ENCODE assay signal across 14 cellular contexts in the genomic region with DNA sequence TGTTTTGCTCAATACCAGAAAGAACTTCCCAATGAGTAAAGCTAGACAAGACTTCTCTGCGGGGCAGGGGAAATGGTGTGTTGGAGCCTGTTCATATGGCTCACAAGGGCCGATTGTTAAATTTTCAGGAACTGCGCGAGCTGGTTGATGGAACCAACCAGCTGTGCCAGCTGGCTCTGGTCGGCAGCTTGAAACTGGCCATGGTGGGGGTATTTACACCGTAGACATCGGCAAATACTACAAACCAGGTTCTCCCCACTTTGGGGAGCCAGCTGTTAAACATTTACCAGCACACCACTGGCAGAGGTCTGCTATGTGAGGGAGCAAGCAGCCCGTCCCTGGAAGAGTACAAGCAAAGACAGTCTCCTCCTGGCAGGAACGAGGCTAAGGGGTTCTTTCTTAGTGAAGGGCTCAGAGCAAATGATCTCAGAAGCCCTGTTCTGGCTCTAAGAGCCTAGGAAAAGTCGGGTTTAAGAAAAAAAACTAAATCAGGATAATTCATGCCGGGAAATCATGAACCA. TPM values are rescaled to one million over a fixed set of nuclear protein-coding genes. Genes with fewer than 3 reads are reported as not detected.
DNase-seq lines count a peak whose midpoint lies in the region; ATAC-seq and TF ChIP-seq lines count a peak whose summit lies in the region.
"Had no signal": no experiment of that assay in that cellular context is flagged by ENCODE, and none has a peak within 500 bp of the region (broad histone marks: within the 10 kb centered on the region; RNA-seq: fewer than 3 reads in every experiment).

No MANE protein-coding gene starts in this region.

- H2AFZ ChIP-seq in mammary epithelial cell (ENCODE audit: low read depth, low read length): no peak overlapping the region

- H3K27me3 ChIP-seq in breast epithelium: no peaks in the 10 kb centered on the region
- H3K27me3 ChIP-seq in mammary epithelial cell (ENCODE audit: insufficient read depth, low read length): no peaks in the 10 kb centered on the region
- no peaks in the 10 kb centered on the region for H3K27me3 ChIP-seq in ovary

- in situ Hi-C loops in mammary epithelial cell (cut with MboI; ENCODE audit: low sequenced_read_pairs in 2 of 2): loop anchor here in 1 of 2 donors (25.0 kb wide), 1 partner anchor 398 kb away; no protein-coding TSS in a partner anchor

- no peak for DNase-seq in breast epithelium (ENCODE audit: low spot score in 2 of 2)
- no peak for DNase-seq in mammary epithelial cell
- peak in 36 of 51 donors; percentile 25 to 86 (median 62) for DNase-seq in hypothalamus (lab: John Stamatoyannopoulos, UW)
- DNase-seq in ovary: peak in 4 of 5 donors; percentile 1 to 17 (median 9)
- no peak for DNase-seq in activated gamma-delta T cell (lab: John Stamatoyannopoulos, UW)
- no peak for DNase-seq in NCI-H1436 treated with DMSO at 0.1 percent for 48 hours (lab: John Stamatoyannopoulos, UW)
- DNase-seq: COR-L47, cortex of kidney, GOT3, Karpas-422, NCI-H187, NCI-H748 treated with DMSO at 0.1 percent for 48 hours had no signal

- no peaks in the 10 kb centered on the region for H3K36me3 ChIP-seq in breast epithelium
- no peaks in the 10 kb centered on the region for H3K36me3 ChIP-seq in mammary epithelial cell (ENCODE audit: insufficient read depth, low read length)
- no peaks in the 10 kb centered on the region for H3K36me3 ChIP-seq in ovary

- intact Hi-C loops in breast epithelium (cut with DNase I; ENCODE audit: low total_unique reads): no loop called here
- intact Hi-C loops in mammary epithelial cell (cut with micrococcal nuclease): no loop called here
- intact Hi-C loops in ovary (cut with DNase I): loop anchor here (10.0 kb wide), 3 partner anchors 85 to 1015 kb away; no protein-coding TSS in a partner anchor

- H4K20me1 ChIP-seq in mammary epithelial cell (ENCODE audit: insufficient read depth, low read length): no peaks in the 10 kb centered on the region

- H3K9me3 ChIP-seq in breast epithelium (no peaks in the 10 kb centered on the region), mammary epithelial cell (replicated peaks; ENCODE audit: insufficient read depth, low read length) (no peaks in the 10 kb centered on the region), ovary (no peaks in the 10 kb centered on the region)

- no peak for ATAC-seq in GM18868 (IDR thresholded peaks at IDR 0.05; ENCODE audit: unreplicated experiment)
- ATAC-seq in HG02571 (IDR thresholded peaks at IDR 0.05; ENCODE audit: unreplicated experiment): no peak

- H3K79me2 ChIP-seq in mammary epithelial cell (ENCODE audit: insufficient read depth, low read length): no peaks in the 10 kb centered on the region

- dilution Hi-C loops in mammary epithelial cell (cut with HindIII; ENCODE audit: low sequenced_read_pairs): no loop called here

- TF ChIP-seq CTCF in breast epithelium (IDR thresholded peaks at IDR 0.05): no peak
- no peak for TF ChIP-seq CTCF in mammary epithelial cell (conservative IDR thresholded peaks at IDR 0.05 in 1 of 2, IDR thresholded peaks at IDR 0.05 in 1 of 2; ENCODE audit: extremely low read depth in 1 of 2, insufficient read depth in 1 of 2, low read depth in 1 of 2, low read length in 2 of 2)
- no peak for TF ChIP-seq CTCF in ovary (IDR thresholded peaks at IDR 0.05)

- BruUV-seq in mammary epithelial cell (replicated peaks; lab: Mats Ljungman, UMichigan): no TSS peak

- TF ChIP-seq POLR2A in breast epithelium (IDR thresholded peaks at IDR 0.05) (no peak), ovary (IDR thresholded peaks at IDR 0.05) (no peak)

- H3K4me1 ChIP-seq in breast epithelium (no peaks in the 10 kb centered on the region), mammary epithelial cell (ENCODE audit: insufficient read depth, low read length) (no peaks in the 10 kb centered on the region), ovary (ENCODE audit: insufficient read depth) (no peaks in the 10 kb centered on the region)

- peak overlapping the region; percentile 60 to 75 for H3K27ac ChIP-seq in breast epithelium
- H3K27ac ChIP-seq in mammary epithelial cell (ENCODE audit: insufficient read depth, low read depth, low read length): no peak overlapping the region
- no peak overlapping the region for H3K27ac ChIP-seq in ovary

- CTCF ChIA-PET in mammary epithelial cell (lab: Charles Lee; ENCODE audit: low non-redundant PET): no interaction called here

- 31% methylated on average over 11 of the region's 11 CpGs for WGBS in mammary epithelial cell (ENCODE audit: low coverage, missing lambda C conversion rate)
- WGBS in ovary, 3 donors: 89 to 90% (median 89%) methylated on average over 11 of the region's 11 CpGs

- H3K4me3 ChIP-seq in breast epithelium: no peak overlapping the region
- H3K4me3 ChIP-seq in mammary epithelial cell (replicated peaks in 1 of 3; ENCODE audit: insufficient read depth in 1 of 3, low read depth in 2 of 3, low read length in 3 of 3): no peak overlapping the region
- no peak overlapping the region for H3K4me3 ChIP-seq in ovary

- H3K4me2 ChIP-seq in mammary epithelial cell (ENCODE audit: insufficient read depth, low read depth, low read length): no peak overlapping the region

- TF ChIP-seq EP300 in ovary (IDR thresholded peaks at IDR 0.05): no peak

- H3K9ac ChIP-seq in mammary epithelial cell (ENCODE audit: insufficient read depth, low read length): no peak overlapping the region

RNA-seq across cellular contexts. Expression of gene ZMIZ1, which starts 8.8 kb away (rescaled TPM):
- total RNA-seq in breast epithelium (10 to 100 TPM; 34.4 to 63.7 (median 39.8) TPM), mammary epithelial cell (10 to 100 TPM; 22.3 to 25.0 TPM), ovary (100 to 1,000 TPM in 2 of 7 donors, 10 to 100 TPM in 5; 30.3 to 117 (median 86.3) TPM)
- polyA plus RNA-seq in mammary epithelial cell (5.9 TPM), ovary (10 to 100 TPM; 36.5 to 40.3 TPM)
- polyA minus RNA-seq in mammary epithelial cell: 16.3 TPM

Comparison
In these comparisons a context has a peak if more than half of its experiments do, and no peak if none do; other contexts are left out.
1. H3K27ac ChIP-seq: peak in breast epithelium (2 of 2); none in mammary epithelial cell (single experiment) and ovary (0 of 2).
2. DNase-seq: peak in hypothalamus (36 of 51) and ovary (4 of 5); none in breast epithelium (0 of 2), mammary epithelial cell (single experiment), activated gamma-delta T cell (single experiment) and NCI-H1436 treated with DMSO at 0.1 percent for 48 hours (single experiment).
3. intact Hi-C loops: an anchor here in ovary (10.0 kb wide); none called in breast epithelium and mammary epithelial cell.